In the genomic region with DNA sequence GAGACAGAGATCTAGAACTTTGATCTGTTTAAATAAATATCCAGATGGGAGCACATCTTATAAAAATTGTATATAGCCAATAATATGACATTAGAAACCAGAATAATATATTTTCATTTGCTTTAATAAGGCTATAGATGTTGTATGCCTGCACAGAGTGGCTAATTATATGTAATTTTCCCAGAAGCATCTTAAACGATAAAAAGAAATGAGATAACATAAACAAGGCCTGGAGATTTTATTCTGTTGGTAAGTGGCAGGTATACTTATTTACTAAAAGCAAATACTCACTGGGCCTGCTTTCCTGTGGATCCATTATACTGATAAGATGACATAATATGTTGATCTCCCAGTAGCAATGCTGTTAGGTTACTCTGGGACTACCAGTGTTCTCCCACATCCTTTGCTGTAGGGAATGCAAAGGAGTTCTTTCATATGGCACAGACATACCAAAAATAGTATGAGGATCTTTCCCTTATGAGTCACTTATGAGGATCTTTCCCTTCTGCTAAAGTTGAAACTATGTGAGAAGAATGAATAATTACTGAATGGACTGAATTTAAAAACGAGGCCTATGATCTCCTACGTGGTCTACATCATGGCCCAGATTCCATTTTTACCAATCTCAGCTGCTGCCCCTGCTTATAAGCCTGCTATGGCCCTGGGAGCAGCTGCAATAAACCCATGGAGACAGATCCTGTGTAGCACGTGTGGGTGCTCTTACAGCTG, we compare ENCODE assay signal across 11 cellular contexts.
DNase-seq lines count a peak whose midpoint lies in the region; ATAC-seq and TF ChIP-seq lines count a peak whose summit lies in the region.
"Had no signal": no experiment of that assay in that cellular context is flagged by ENCODE, and none has a peak within 500 bp of the region (broad histone marks: within the 10 kb centered on the region; RNA-seq: fewer than 3 reads in every experiment).

No MANE protein-coding gene starts in this region.

- H3K27ac ChIP-seq in gastrocnemius medialis (no peak overlapping the region), Peyer's patch (no peak overlapping the region)
- H3K27ac ChIP-seq: adrenal gland, prostate gland had no signal

- TF ChIP-seq CTCF in HFF-Myc (IDR thresholded peaks at IDR 0.05; ENCODE audit: low read depth, low read length, missing control alignments) (no peak), fibroblast of villous mesenchyme (IDR thresholded peaks at IDR 0.05; ENCODE audit: insufficient read depth, low read depth, low read length) (no peak), gastrocnemius medialis (IDR thresholded peaks at IDR 0.05 in 4 of 5, conservative IDR thresholded peaks at IDR 0.05 in 1 of 5) (no peak), Peyer's patch (IDR thresholded peaks at IDR 0.05) (no peak)

- H3K9me3 ChIP-seq in skeletal muscle satellite cell (replicated peaks; ENCODE audit: low read length) (no peaks in the 10 kb centered on the region), gastrocnemius medialis (no peaks in the 10 kb centered on the region), Peyer's patch (no peaks in the 10 kb centered on the region)
- H3K9me3 ChIP-seq: adrenal gland, prostate gland had no signal

- ATAC-seq in SK-N-SH treated with all-trans-retinoic acid at 6 μM for 48 hours (peak; percentile 94), gastrocnemius medialis (no peak)

- TF ChIP-seq POLR2A in gastrocnemius medialis (IDR thresholded peaks at IDR 0.05) (no peak), Peyer's patch (IDR thresholded peaks at IDR 0.05) (no peak)

- H3K27me3 ChIP-seq in skeletal muscle satellite cell (ENCODE audit: control insufficient read depth, insufficient read depth, low read length) (no peaks in the 10 kb centered on the region), gastrocnemius medialis (no peaks in the 10 kb centered on the region), Peyer's patch (no peaks in the 10 kb centered on the region)
- H3K27me3 ChIP-seq: adrenal gland had no signal

- peak overlapping the region; percentile 73 for H3K9ac ChIP-seq in skeletal muscle satellite cell (ENCODE audit: low read depth, low read length)

- H3K4me1 ChIP-seq in skeletal muscle satellite cell (ENCODE audit: control insufficient read depth, insufficient read depth, low read length), result peaks cover 54% of the 10 kb centered on the region
- no peaks in the 10 kb centered on the region for H3K4me1 ChIP-seq in gastrocnemius medialis
- H3K4me1 ChIP-seq in Peyer's patch, result no peaks in the 10 kb centered on the region
- H3K4me1 ChIP-seq: prostate gland had no signal

- peak overlapping the region; percentile 52 for H3K4me2 ChIP-seq in skeletal muscle satellite cell (ENCODE audit: low read length)

- intact Hi-C loops in gastrocnemius medialis (cut with DNase I; ENCODE audit: low total_unique reads), result no loop called here

- H3K36me3 ChIP-seq in skeletal muscle satellite cell (ENCODE audit: insufficient read depth, low read length), result no peaks in the 10 kb centered on the region
- H3K36me3 ChIP-seq in gastrocnemius medialis, result no peaks in the 10 kb centered on the region
- H3K36me3 ChIP-seq in Peyer's patch, result no peaks in the 10 kb centered on the region
- H3K36me3 ChIP-seq: adrenal gland, prostate gland had no signal

- DNase-seq in HFF-Myc (ENCODE audit: extremely low read depth, low read depth), result peak; percentile 40
- DNase-seq in fibroblast of villous mesenchyme (ENCODE audit: low read depth), result peak; percentile 46
- no peak for DNase-seq in NCI-H187 (lab: John Stamatoyannopoulos, UW)
- DNase-seq in gastrocnemius medialis, result no peak
- DNase-seq in Peyer's patch, result no peak
- DNase-seq: adrenal gland, H9, NCI-H510A had no signal

- in situ Hi-C loops in gastrocnemius medialis (cut with MboI; ENCODE audit: low sequenced_read_pairs in 4 of 4), result no loop called here

- H3K4me3 ChIP-seq in HFF-Myc (replicated peaks; ENCODE audit: low read depth, low read length) (no peak overlapping the region), fibroblast of villous mesenchyme (ENCODE audit: low read depth, low read length) (no peak overlapping the region), skeletal muscle satellite cell (ENCODE audit: low read length) (peak overlapping the region; percentile 32), gastrocnemius medialis (no peak overlapping the region), Peyer's patch (no peak overlapping the region)
- H3K4me3 ChIP-seq: adrenal gland, prostate gland had no signal

TF ChIP-seq in SK-N-SH treated with all-trans-retinoic acid at 6 μM for 48 hours, 23 proteins besides CTCF, POLR2A, EP300 and RAD21:
- TF ChIP-seq, protein P1, sequence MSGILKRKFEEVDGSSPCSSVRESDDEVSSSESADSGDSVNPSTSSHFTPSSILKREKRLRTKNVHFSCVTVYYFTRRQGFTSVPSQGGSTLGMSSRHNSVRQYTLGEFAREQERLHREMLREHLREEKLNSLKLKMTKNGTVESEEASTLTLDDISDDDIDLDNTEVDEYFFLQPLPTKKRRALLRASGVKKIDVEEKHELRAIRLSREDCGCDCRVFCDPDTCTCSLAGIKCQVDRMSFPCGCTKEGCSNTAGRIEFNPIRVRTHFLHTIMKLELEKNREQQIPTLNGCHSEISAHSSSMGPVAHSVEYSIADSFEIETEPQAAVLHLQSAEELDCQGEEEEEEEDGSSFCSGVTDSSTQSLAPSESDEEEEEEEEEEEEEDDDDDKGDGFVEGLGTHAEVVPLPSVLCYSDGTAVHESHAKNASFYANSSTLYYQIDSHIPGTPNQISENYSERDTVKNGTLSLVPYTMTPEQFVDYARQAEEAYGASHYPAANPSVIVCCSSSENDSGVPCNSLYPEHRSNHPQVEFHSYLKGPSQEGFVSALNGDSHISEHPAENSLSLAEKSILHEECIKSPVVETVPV (CRISPR knock-in tag; IDR thresholded peaks at IDR 0.05), result no peak
- TF ChIP-seq ZFP3 (CRISPR knock-in tag; IDR thresholded peaks at IDR 0.05) (peak; percentile 50; the same call in 1 of the 2 replicates), BACH2 (CRISPR knock-in tag; IDR thresholded peaks at IDR 0.05; ENCODE audit: borderline replicate concordance) (no peak), GLIS3 (CRISPR knock-in tag; IDR thresholded peaks at IDR 0.05) (no peak), TCF4 (CRISPR knock-in tag; IDR thresholded peaks at IDR 0.05; ENCODE audit: borderline replicate concordance) (peak; percentile 53; the same call in 1 of the 2 replicates)
- TF ChIP-seq, protein P2, sequence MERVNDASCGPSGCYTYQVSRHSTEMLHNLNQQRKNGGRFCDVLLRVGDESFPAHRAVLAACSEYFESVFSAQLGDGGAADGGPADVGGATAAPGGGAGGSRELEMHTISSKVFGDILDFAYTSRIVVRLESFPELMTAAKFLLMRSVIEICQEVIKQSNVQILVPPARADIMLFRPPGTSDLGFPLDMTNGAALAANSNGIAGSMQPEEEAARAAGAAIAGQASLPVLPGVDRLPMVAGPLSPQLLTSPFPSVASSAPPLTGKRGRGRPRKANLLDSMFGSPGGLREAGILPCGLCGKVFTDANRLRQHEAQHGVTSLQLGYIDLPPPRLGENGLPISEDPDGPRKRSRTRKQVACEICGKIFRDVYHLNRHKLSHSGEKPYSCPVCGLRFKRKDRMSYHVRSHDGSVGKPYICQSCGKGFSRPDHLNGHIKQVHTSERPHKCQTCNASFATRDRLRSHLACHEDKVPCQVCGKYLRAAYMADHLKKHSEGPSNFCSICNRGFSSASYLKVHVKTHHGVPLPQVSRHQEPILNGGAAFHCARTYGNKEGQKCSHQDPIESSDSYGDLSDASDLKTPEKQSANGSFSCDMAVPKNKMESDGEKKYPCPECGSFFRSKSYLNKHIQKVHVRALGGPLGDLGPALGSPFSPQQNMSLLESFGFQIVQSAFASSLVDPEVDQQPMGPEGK (CRISPR knock-in tag; IDR thresholded peaks at IDR 0.05; ENCODE audit: borderline replicate concordance), result no peak
TF ChIP-seq in SK-N-SH treated with all-trans-retinoic acid at 6 μM for 48 hours: peak in this region for 2.

Comparison
In these comparisons a context has a peak if more than half of its experiments do, and no peak if none do; other contexts are left out.
1. DNase-seq: peak in HFF-Myc (single experiment) and fibroblast of villous mesenchyme (single experiment); none in NCI-H187 (0 of 2), gastrocnemius medialis (0 of 2) and Peyer's patch (0 of 3).